ENCODE assay signal across 8 cellular contexts in genomic region chr3:45593708-45594601, GRCh38. TPM values are rescaled to one million over a fixed set of nuclear protein-coding genes. Genes with fewer than 3 reads are reported as not detected.
DNase-seq lines count a peak whose midpoint lies in the region; ATAC-seq, FAIRE-seq and TF ChIP-seq lines count a peak whose summit lies in the region.

No MANE protein-coding gene starts in this region.

- FAIRE-seq in D721Med (lab: Jason Lieb, UNC): no peak

- H3K4me3 ChIP-seq in SJSA1: peak overlapping the region; percentile 82
- H3K4me3 ChIP-seq in transverse colon: peak overlapping the region; percentile 54 to 83 (median 80)

- peaks cover 2% of the 10 kb centered on the region for H3K36me3 Mint-ChIP-seq in osteocyte (ENCODE audit: unreplicated experiment)

- TF ChIP-seq EP300 in transverse colon (IDR thresholded peaks at IDR 0.05; ENCODE audit: low read depth): no peak

- peak; percentile 48 for ATAC-seq in GM21360 (IDR thresholded peaks at IDR 0.05; ENCODE audit: unreplicated experiment)

- H3K9me3 ChIP-seq in SJSA1 (replicated peaks) (no peaks in the 10 kb centered on the region), transverse colon (no peaks in the 10 kb centered on the region)

- intact Hi-C loops in transverse colon (cut with DNase I; ENCODE audit: low total_unique reads): loop anchor here (2.0 to 5.0 kb wide), 2 partner anchors 63 to 77 kb away; no protein-coding TSS in a partner anchor

- H3K27ac ChIP-seq in SJSA1 (peak overlapping the region; percentile 79), transverse colon (peak overlapping the region; percentile 93 to 97 (median 96))

- H3K4me1 Mint-ChIP-seq in osteocyte (ENCODE audit: unreplicated experiment): peaks cover 55% of the 10 kb centered on the region

- WGBS in transverse colon (ENCODE audit: low coverage in 1 of 2), 2 donors: 0 to 1% methylated on average over 12 to 65 of the region's 101 CpGs

- H3K36me3 ChIP-seq in SJSA1 (peaks cover 18% of the 10 kb centered on the region), transverse colon (no peaks in the 10 kb centered on the region)

- DNase-seq in D721Med (ENCODE audit: insufficient read length, low spot score) (peak; percentile 40), HUDEP-2 (lab: John Stamatoyannopoulos, UW; ENCODE audit: unreplicated experiment in 76 of 76) (peak in 69 of 76 experiments; percentile 14 to 91 (median 70)), SJSA1 (ENCODE audit: low read depth in 1 of 2, low spot score in 2 of 2) (peak; percentile 68 to 85), glomerular visceral epithelial cell (ENCODE audit: extremely low spot score) (peak; percentile 74), osteocyte (ENCODE audit: extremely low spot score, unreplicated experiment) (peak; percentile 89), transverse colon (peak; percentile 81)
- peak; percentile 75 for DNase-seq in activated naive CD4-positive, alpha-beta T cell treated with Interleukin-2 at 50 U/mL for 16 hours

- no peaks in the 10 kb centered on the region for H3K27me3 Mint-ChIP-seq in osteocyte (ENCODE audit: unreplicated experiment)

- peaks cover 39% of the 10 kb centered on the region for H3K4me1 ChIP-seq in SJSA1 (replicated peaks)
- peaks cover 30 to 58% (median 52%) of the 10 kb centered on the region in 4 donors for H3K4me1 ChIP-seq in transverse colon

- TF ChIP-seq CTCF in D721Med (IDR thresholded peaks at IDR 0.05; ENCODE audit: insufficient read depth, missing control alignments) (no peak), osteocyte (IDR thresholded peaks at IDR 0.05) (no peak), transverse colon (IDR thresholded peaks at IDR 0.05) (no peak)

- in situ Hi-C loops in transverse colon (cut with MboI; ENCODE audit: low pct_ligation_motif_present in 1 of 4, low pct_unique_long_range_greater_than_20kb in 1 of 4, low sequenced_read_pairs in 3 of 4): loop anchor here in 3 of 4 donors (5.0 to 10.0 kb wide), 2 partner anchors 61 to 63 kb away; no protein-coding TSS in a partner anchor

- peak; percentile 48 for TF ChIP-seq POLR2A in transverse colon (IDR thresholded peaks at IDR 0.05)

- H3K9me3 Mint-ChIP-seq in osteocyte (ENCODE audit: unreplicated experiment): no peaks in the 10 kb centered on the region

- H3K27ac Mint-ChIP-seq in osteocyte (ENCODE audit: unreplicated experiment): peak overlapping the region; percentile 93

- peak overlapping the region; percentile 75 for H3K4me3 Mint-ChIP-seq in osteocyte (ENCODE audit: unreplicated experiment)

- no peaks in the 10 kb centered on the region for H3K27me3 ChIP-seq in SJSA1 (replicated peaks)
- H3K27me3 ChIP-seq in transverse colon: no peaks in the 10 kb centered on the region

RNA-seq across cellular contexts. Expression of gene LIMD1, which starts 0.6 kb away (rescaled TPM):
- total RNA-seq in SJSA1 (2014; rRNA removed; shearing (Covaris generic)): 5.3 and 11.0 TPM in 2 replicates
- total RNA-seq in osteocyte (28.3 and 33.8 TPM in 2 replicates), transverse colon (10 to 100 TPM; 28.3 to 84.9 (median 36.0) TPM)

Comparison
In these comparisons a context has a peak if more than half of its experiments do, and no peak if none do; other contexts are left out.
1. Peak in every context shown above with its lines: DNase-seq, ATAC-seq, H3K4me3 ChIP-seq and H3K27ac ChIP-seq.